Comparison of ENCODE assay signal across 8 cellular contexts in genomic region chr5:33379757-33380156, GRCh38.
A peak's percentile ranks its signal among the peaks of the same experiment; 100 is the strongest.
DNase-seq lines count a peak whose midpoint lies in the region; ATAC-seq and TF ChIP-seq lines count a peak whose summit lies in the region.

No MANE protein-coding gene starts in this region.

- H3K9me2 ChIP-seq in DOHH2 (replicated peaks; ENCODE audit: control insufficient read depth, low read length) = no peaks in the 10 kb centered on the region

- H3F3A ChIP-seq in DOHH2 (ENCODE audit: control insufficient read depth, insufficient read depth) = no peaks in the 10 kb centered on the region

- H3K4me3 ChIP-seq in DOHH2 (ENCODE audit: low read length) (no peak overlapping the region), HL-60 (replicated peaks; ENCODE audit: insufficient read depth, low read length) (no peak overlapping the region), WERI-Rb-1 (ENCODE audit: low read depth, low read length) (no peak overlapping the region)

- H3K27me3 ChIP-seq in DOHH2 (ENCODE audit: control insufficient read depth, low read length) (no peaks in the 10 kb centered on the region), HL-60 (ENCODE audit: insufficient read depth, poor library complexity, severe bottlenecking) (no peaks in the 10 kb centered on the region), WERI-Rb-1 (ENCODE audit: insufficient read depth, low read depth, severe bottlenecking) (peaks cover 54% of the 10 kb centered on the region)

- H3K27ac ChIP-seq in DOHH2 (ENCODE audit: low read depth, low read length) (no peak overlapping the region), HL-60 (replicated peaks) (no peak overlapping the region), WERI-Rb-1 (no peak overlapping the region)

- no peaks in the 10 kb centered on the region for H3K79me2 ChIP-seq in DOHH2 (ENCODE audit: control insufficient read depth, low read length)

- no peaks in the 10 kb centered on the region for H3K4me1 ChIP-seq in DOHH2 (ENCODE audit: control insufficient read depth, low read length)

- no peak overlapping the region for H3K4me2 ChIP-seq in DOHH2 (ENCODE audit: low read length)

- H3K36me3 ChIP-seq in DOHH2 (ENCODE audit: control insufficient read depth, low read length) (no peaks in the 10 kb centered on the region), WERI-Rb-1 (no peaks in the 10 kb centered on the region)

- intact Hi-C loops in left colon (cut with DNase I, micrococcal nuclease) = no loop called here

- H3K9me3 ChIP-seq in DOHH2 (ENCODE audit: control insufficient read depth, insufficient read depth, low read length) = no peaks in the 10 kb centered on the region
- no peaks in the 10 kb centered on the region for H3K9me3 ChIP-seq in WERI-Rb-1 (ENCODE audit: severe bottlenecking)

- TF ChIP-seq CTCF in DOHH2 (IDR thresholded peaks at IDR 0.05; ENCODE audit: low read depth, low read length, poor library complexity, severe bottlenecking) (peak; percentile 45), HL-60 (IDR thresholded peaks at IDR 0.05; ENCODE audit: insufficient read depth, low read length) (peak; percentile 38), WERI-Rb-1 (IDR thresholded peaks at IDR 0.05; ENCODE audit: low read depth, low read length) (peak; percentile 50)

- ATAC-seq in left colon (peak; percentile 49), HG03039 (IDR thresholded peaks at IDR 0.05; ENCODE audit: unreplicated experiment) (no peak), GM19328 (IDR thresholded peaks at IDR 0.05; ENCODE audit: unreplicated experiment) (no peak), HG03354 (IDR thresholded peaks at IDR 0.05; ENCODE audit: poor library complexity, severe bottlenecking, unreplicated experiment) (no peak)

- H4K20me1 ChIP-seq in DOHH2 (ENCODE audit: control insufficient read depth, insufficient read depth, low read depth, low read length) = no peaks in the 10 kb centered on the region

- DNase-seq in HL-60 (ENCODE audit: low read depth in 1 of 2, low spot score in 1 of 2) = peak; percentile 26 to 28
- peak; percentile 9 for DNase-seq in WERI-Rb-1
- no peak for DNase-seq in left colon
- no peak for DNase-seq in stimulated activated CD4-positive, alpha-beta T cell treated with anti-CD3 and anti-CD28 coated beads, Interleukin-2, amount 100 ng/mL, for 24 hours

Comparison
In these comparisons a context has a peak if more than half of its experiments do, and no peak if none do; other contexts are left out.
1. DNase-seq: peak in HL-60 (2 of 2) and WERI-Rb-1 (single experiment); none in left colon (0 of 2) and stimulated activated CD4-positive, alpha-beta T cell treated with anti-CD3 and anti-CD28 coated beads, Interleukin-2, amount 100 ng/mL, for 24 hours (0 of 2).
2. Peak in every context shown above with its lines, with median percentiles within 50 percentile points of each other: CTCF ChIP-seq.